Comparison of ENCODE assay signal across 12 cellular contexts in the genomic region with DNA sequence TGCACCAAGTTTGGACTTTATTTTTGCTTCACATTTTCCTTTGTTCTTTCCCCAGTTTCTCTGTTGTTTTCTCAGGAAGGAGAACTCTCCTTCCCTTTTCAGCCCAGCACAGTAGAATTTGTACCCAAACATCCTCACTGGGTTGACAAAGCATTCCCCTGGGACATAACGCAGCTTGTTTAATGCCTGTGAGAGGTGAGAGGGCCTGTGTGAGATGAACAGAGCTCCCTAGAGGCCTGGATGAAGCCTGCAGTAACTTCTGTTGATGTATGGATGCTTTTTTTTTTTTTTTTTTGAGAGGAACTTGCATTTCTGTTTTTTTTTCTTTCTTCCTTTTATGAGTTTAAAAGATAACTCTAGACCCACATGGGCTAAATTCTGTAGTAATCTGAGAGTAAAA.
DNase-seq lines count a peak whose midpoint lies in the region; ATAC-seq and TF ChIP-seq lines count a peak whose summit lies in the region.
"Had no signal": no experiment of that assay in that cellular context is flagged by ENCODE, and none has a peak within 500 bp of the region (broad histone marks: within the 10 kb centered on the region; RNA-seq: fewer than 3 reads in every experiment).

No MANE protein-coding gene starts in this region.

- H3K27me3 Mint-ChIP-seq in CD14-positive monocyte (ENCODE audit: low read depth in 3 of 3) = peaks cover 2 to 7% (median 3%) of the 10 kb centered on the region in 3 donors

- H3K36me3 ChIP-seq in thoracic aorta = no peaks in the 10 kb centered on the region
- H3K36me3 ChIP-seq: neutrophil had no signal

- ATAC-seq in thoracic aorta (ENCODE audit: insufficient number of reproducible peaks, low FRiP score, low read depth) (no peak), HG02938 (IDR thresholded peaks at IDR 0.05; ENCODE audit: unreplicated experiment) (no peak)

- H3K36me3 Mint-ChIP-seq in CD14-positive monocyte = no peaks in the 10 kb centered on the region

- H3K4me1 ChIP-seq in thoracic aorta (ENCODE audit: control insufficient read depth in 1 of 2, low read depth in 2 of 2) = peaks cover 0 to 30% of the 10 kb centered on the region in 2 donors

- H3K27ac Mint-ChIP-seq in CD14-positive monocyte = no peak overlapping the region

- H3K4me3 Mint-ChIP-seq in CD14-positive monocyte = no peak overlapping the region

- peak; percentile 2 to 8 for DNase-seq in SHP77 (lab: John Stamatoyannopoulos, UW)
- DNase-seq in SHP77 treated with DMSO at 0.1 percent for 48 hours (lab: John Stamatoyannopoulos, UW) = no peak
- peak; percentile 20 for DNase-seq in OCI-M1 (lab: John Stamatoyannopoulos, UW)
- peak in 1 of 2 donors; percentile 39 for DNase-seq in foreskin fibroblast
- no peak for DNase-seq in thoracic aorta (ENCODE audit: low spot score)
- DNase-seq in CD14-positive monocyte (ENCODE audit: low spot score) = no peak
- no peak for DNase-seq in activated naive CD4-positive, alpha-beta T cell treated with anti-CD3 and anti-CD28 coated beads, Interleukin-2, amount 50 U/mL, for 16 hours
- DNase-seq: activated naive CD4-positive, alpha-beta T cell; AML-193 had no signal

- TF ChIP-seq CTCF in foreskin fibroblast (IDR thresholded peaks at IDR 0.05; ENCODE audit: low read depth, low read length) = peak; percentile 12
- TF ChIP-seq CTCF in thoracic aorta (IDR thresholded peaks at IDR 0.05) = no peak
- TF ChIP-seq CTCF in CD14-positive monocyte (IDR thresholded peaks at IDR 0.05) = no peak

- intact Hi-C loops in CD14-positive monocyte (cut with micrococcal nuclease) = no loop called here

- peak overlapping the region; percentile 14 to 78 for H3K27ac ChIP-seq in thoracic aorta
- H3K27ac ChIP-seq: KMS-11, neutrophil had no signal

- H3K4me3 ChIP-seq in foreskin fibroblast (ENCODE audit: low read depth in 1 of 2, low read length in 2 of 2) (no peak overlapping the region), thoracic aorta (no peak overlapping the region)

- peaks cover 0 to 9% (median 2%) of the 10 kb centered on the region in 7 donors for H3K9me3 Mint-ChIP-seq in CD14-positive monocyte

- no peaks in the 10 kb centered on the region for H3K4me1 Mint-ChIP-seq in CD14-positive monocyte

- no peaks in the 10 kb centered on the region for H3K27me3 ChIP-seq in thoracic aorta (replicated peaks; ENCODE audit: insufficient read depth)
- H3K27me3 ChIP-seq: neutrophil had no signal

- H3K9me3 ChIP-seq in thoracic aorta = no peaks in the 10 kb centered on the region
- H3K9me3 ChIP-seq: neutrophil had no signal

Comparison
In these comparisons a context has a peak if more than half of its experiments do, and no peak if none do; other contexts are left out.
1. DNase-seq: peak in SHP77 (2 of 2) and OCI-M1 (single experiment); none in SHP77 treated with DMSO at 0.1 percent for 48 hours (single experiment), thoracic aorta (single experiment), CD14-positive monocyte (single experiment) and activated naive CD4-positive, alpha-beta T cell treated with anti-CD3 and anti-CD28 coated beads, Interleukin-2, amount 50 U/mL, for 16 hours (single experiment).